Comparison of ENCODE assay signal across 28 cellular contexts in the genomic region with DNA sequence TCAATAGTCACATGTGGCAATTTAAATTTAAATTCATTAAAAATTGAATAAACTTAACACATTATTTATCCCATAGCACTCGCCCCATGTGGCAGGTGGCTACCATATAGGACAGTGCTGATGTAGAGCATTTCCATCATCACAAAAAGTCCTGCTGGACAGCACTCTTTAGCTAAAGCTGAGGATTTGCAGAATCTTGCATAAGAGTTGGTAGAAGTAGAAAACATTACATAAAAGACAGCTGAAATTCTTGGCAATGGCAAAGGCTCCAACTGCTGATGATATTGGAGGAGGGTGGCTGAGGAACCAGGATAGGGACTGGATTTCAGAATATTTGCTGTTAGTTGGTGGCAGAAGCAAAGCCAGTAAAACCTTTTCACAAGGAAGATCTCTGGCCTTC.
"Had no signal": no experiment of that assay in that cellular context is flagged by ENCODE, and none has a peak within 500 bp of the region (broad histone marks: within the 10 kb centered on the region; RNA-seq: fewer than 3 reads in every experiment).

No MANE protein-coding gene starts in this region.

- H3K4me1 Mint-ChIP-seq: brain had no signal

- ATAC-seq: activated CD8-positive, alpha-beta T cell treated with anti-CD3 and anti-CD28 coated beads for 36 hours; activated T-cell treated with anti-CD3 and anti-CD28 coated beads, Interleukin-2, amount 50 U/mL, for 4 hours; K562; Right ventricle myocardium inferior; SK-N-SH treated with all-trans-retinoic acid at 6 μM for 48 hours; T-cell had no signal

- H3K36me3 Mint-ChIP-seq: activated naive CD8-positive, alpha-beta T cell; brain; T-cell had no signal

- H3K9me3 Mint-ChIP-seq: brain, T-cell had no signal

- H3K27me3 Mint-ChIP-seq: activated CD8-positive, alpha-beta T cell treated with anti-CD3 and anti-CD28 coated beads for 36 hours; activated naive CD4-positive, alpha-beta T cell treated with anti-CD3 and anti-CD28 coated beads, Interleukin-2, amount 10 ng/mL, durations not matched to agents 7 days and 5 days; activated naive CD8-positive, alpha-beta T cell; activated naive CD8-positive, alpha-beta T cell treated with anti-CD3 and anti-CD28 coated beads, Interleukin-2, amount 50 U/mL, for 24 hours; brain; T-cell had no signal

- H3K4me3 Mint-ChIP-seq: activated CD8-positive, alpha-beta T cell treated with anti-CD3 and anti-CD28 coated beads for 36 hours; activated naive CD4-positive, alpha-beta T cell treated with anti-CD3 and anti-CD28 coated beads, Interleukin-2, amount 10 ng/mL, durations not matched to agents 7 days and 5 days; activated naive CD8-positive, alpha-beta T cell; activated naive CD8-positive, alpha-beta T cell treated with anti-CD3 and anti-CD28 coated beads, Interleukin-2, amount 50 U/mL, for 24 hours; activated T-cell treated with anti-CD3 and anti-CD28 coated beads, Interleukin-2, amount 50 U/mL, for 4 hours; brain had no signal

- DNase-seq: activated CD8-positive, alpha-beta T cell treated with anti-CD3 and anti-CD28 coated beads for 36 hours; activated gamma-delta T cell treated with Interleukin-2 at 50 U/mL for 16 hours; activated naive CD4-positive, alpha-beta T cell treated with anti-CD3 and anti-CD28 coated beads, Interleukin-2, amount 10 ng/mL, durations not matched to agents 7 days and 5 days; activated naive CD8-positive, alpha-beta T cell treated with anti-CD3 and anti-CD28 coated beads, Interleukin-2, amount 50 U/mL, for 24 hours; activated T-cell treated with anti-CD3 and anti-CD28 coated beads, Interleukin-2, amount 50 U/mL, for 4 hours; caudate nucleus; cerebellar nuclear complex; cortex of kidney; NCI-H1092 treated with DMSO at 0.1 percent for 48 hours; NCI-H1417; NCI-H146; NCI-H187; NCI-H2029 treated with DMSO at 0.1 percent for 48 hours; NCI-H2107; NCI-H2171; NCI-H510A; NCI-H526; NCI-H748 treated with DMSO at 0.1 percent for 48 hours; NK-92 treated with Interleukin-12 subunit alpha and Interleukin-12 subunit beta, amount 100 ng/mL, for 24 hours; PC-9; SIG-M5; T-cell; T1000 had no signal

- H3K27ac Mint-ChIP-seq: activated naive CD4-positive, alpha-beta T cell treated with anti-CD3 and anti-CD28 coated beads, Interleukin-2, amount 10 ng/mL, durations not matched to agents 7 days and 5 days; activated naive CD8-positive, alpha-beta T cell; brain had no signal
